ENCODE assay signal across 8 cellular contexts in genomic region chr12:67661311-67662011, GRCh38. TPM values are rescaled to one million over a fixed set of nuclear protein-coding genes. Genes with fewer than 3 reads are reported as not detected.
A peak's percentile ranks its signal among the peaks of the same experiment; 100 is the strongest.
DNase-seq lines count a peak whose midpoint lies in the region; ATAC-seq and TF ChIP-seq lines count a peak whose summit lies in the region.

No MANE protein-coding gene starts in this region.

- H3K36me3 ChIP-seq in right atrium auricular region (peaks cover 38% of the 10 kb centered on the region), SK-N-SH (replicated peaks in 1 of 2; ENCODE audit: control insufficient read depth in 1 of 2, insufficient read depth in 2 of 2, low read length in 1 of 2) (peaks cover 50 to 77% of the 10 kb centered on the region in 2 experiments), gastroesophageal sphincter (peaks cover 0 to 24% of the 10 kb centered on the region in 2 donors), transverse colon (peaks cover 0 to 20% (median 0%) of the 10 kb centered on the region in 4 donors)

- TF ChIP-seq EP300 in SK-N-SH (IDR thresholded peaks at IDR 0.05; ENCODE audit: borderline replicate concordance in 1 of 2, low read depth in 1 of 2, low read length in 1 of 2) (peak; percentile 86 to 100), gastroesophageal sphincter (IDR thresholded peaks at IDR 0.05) (no peak), transverse colon (IDR thresholded peaks at IDR 0.05; ENCODE audit: low read depth) (no peak)

- no peak for TF ChIP-seq CTCF in right atrium auricular region (IDR thresholded peaks at IDR 0.05)
- TF ChIP-seq CTCF in SK-N-SH (IDR thresholded peaks at IDR 0.05) = no peak
- no peak for TF ChIP-seq CTCF in gastroesophageal sphincter (IDR thresholded peaks at IDR 0.05)
- no peak for TF ChIP-seq CTCF in transverse colon (IDR thresholded peaks at IDR 0.05)

- POLR2A ChIA-PET in SK-N-SH (lab: Yijun Ruan, JAX) = interaction anchor here (1.8 kb wide), 1 partner anchor 13 kb away, joined by 4 read pairs; the partner anchor contains the start of gene DYRK2

- H3K9me3 ChIP-seq in right atrium auricular region (no peaks in the 10 kb centered on the region), SK-N-SH (no peaks in the 10 kb centered on the region), gastroesophageal sphincter (no peaks in the 10 kb centered on the region), transverse colon (no peaks in the 10 kb centered on the region)

- no peaks in the 10 kb centered on the region for H3K27me3 ChIP-seq in right atrium auricular region
- no peaks in the 10 kb centered on the region for H3K27me3 ChIP-seq in SK-N-SH (ENCODE audit: insufficient read depth)
- no peaks in the 10 kb centered on the region for H3K27me3 ChIP-seq in gastroesophageal sphincter
- H3K27me3 ChIP-seq in transverse colon = no peaks in the 10 kb centered on the region

- H3K4me3 ChIP-seq in right atrium auricular region (no peak overlapping the region), SK-N-SH (ENCODE audit: low read depth in 2 of 2, low read length in 1 of 2) (peak overlapping the region in 1 of 2 experiments; percentile 13; a peak in 2 of 4 replicates), gastroesophageal sphincter (no peak overlapping the region), transverse colon (no peak overlapping the region)

- intact Hi-C loops in Right ventricle myocardium superior (cut with DNase I) (no loop called here), transverse colon (cut with DNase I; ENCODE audit: low total_unique reads) (no loop called here)

- H2AFZ ChIP-seq in SK-N-SH (ENCODE audit: low read depth) = no peak overlapping the region

- H3K79me2 ChIP-seq in SK-N-SH (ENCODE audit: insufficient read depth) = peaks cover 96% of the 10 kb centered on the region

- no peak for TF ChIP-seq RAD21 in SK-N-SH (IDR thresholded peaks at IDR 0.05; ENCODE audit: low read length)

- H3K4me1 ChIP-seq in right atrium auricular region (peaks cover 0 to 92% of the 10 kb centered on the region in 2 donors), SK-N-SH (ENCODE audit: control insufficient read depth in 1 of 2, insufficient read depth in 2 of 2, low read depth in 1 of 2, low read length in 1 of 2) (peaks cover 30 to 63% of the 10 kb centered on the region in 2 experiments), gastroesophageal sphincter (peaks cover 5 to 86% (median 18%) of the 10 kb centered on the region in 3 donors), transverse colon (peaks cover 6 to 55% (median 15%) of the 10 kb centered on the region in 4 donors)

- TF ChIP-seq POLR2A in gastroesophageal sphincter (IDR thresholded peaks at IDR 0.05) (no peak), transverse colon (IDR thresholded peaks at IDR 0.05) (no peak)

- 14% methylated on average over 3 of the region's 3 CpGs for WGBS in SK-N-SH (ENCODE audit: low lambda C conversion rate)
- 20 to 43% methylated on average over 2 to 3 of the region's 3 CpGs for WGBS in gastroesophageal sphincter (ENCODE audit: low coverage in 1 of 2), 2 donors
- WGBS in transverse colon (ENCODE audit: low coverage in 1 of 2), 2 donors = 35 to 53% methylated on average over 2 to 3 of the region's 3 CpGs

- H3K27ac ChIP-seq in right atrium auricular region = peak overlapping the region in 1 of 2 donors; percentile 99
- peak overlapping the region; percentile 91 to 96 for H3K27ac ChIP-seq in SK-N-SH (ENCODE audit: low read depth in 2 of 2, low read length in 1 of 2)
- H3K27ac ChIP-seq in gastroesophageal sphincter = peak overlapping the region in 3 of 4 donors; percentile 40 to 62 (median 52)
- peak overlapping the region in 3 of 4 donors; percentile 22 to 56 (median 29) for H3K27ac ChIP-seq in transverse colon

- peak overlapping the region; percentile 45 for H3K4me2 ChIP-seq in SK-N-SH

- peaks cover 18% of the 10 kb centered on the region; the same call in 1 of the 2 replicates for H4K20me1 ChIP-seq in SK-N-SH (ENCODE audit: insufficient read depth)

- ATAC-seq in Right ventricle myocardium superior (ENCODE audit: poor library complexity) (peak; percentile 27), gastroesophageal sphincter (no peak), HG03342 (IDR thresholded peaks at IDR 0.05; ENCODE audit: unreplicated experiment) (no peak), GM19467 (IDR thresholded peaks at IDR 0.05; ENCODE audit: unreplicated experiment) (no peak)

- no peak for DNase-seq in Right ventricle myocardium superior
- DNase-seq in right atrium auricular region (ENCODE audit: low spot score) = no peak
- peak; percentile 47 for DNase-seq in SK-N-SH
- no peak for DNase-seq in transverse colon
- no peak for DNase-seq in OCI-M2 (lab: John Stamatoyannopoulos, UW; ENCODE audit: unreplicated experiment)

- peaks cover 55% of the 10 kb centered on the region for H3F3A ChIP-seq in SK-N-SH (replicated peaks; ENCODE audit: insufficient read depth)

- CTCF ChIA-PET in SK-N-SH (lab: Yijun Ruan, JAX) = no interaction called here

- peak overlapping the region; percentile 50; the same call in 1 of the 2 replicates for H3K9ac ChIP-seq in SK-N-SH

- in situ Hi-C loops in transverse colon (cut with MboI; ENCODE audit: low pct_ligation_motif_present in 1 of 4, low pct_unique_long_range_greater_than_20kb in 1 of 4, low sequenced_read_pairs in 3 of 4) = loop anchor here in 2 of 4 donors (25.0 kb wide), 1 partner anchor 276 kb away; no protein-coding TSS in a partner anchor

- H3K9me2 ChIP-seq in SK-N-SH = no peaks in the 10 kb centered on the region

TF ChIP-seq in SK-N-SH, 30 proteins besides CTCF, POLR2A, EP300 and RAD21 (continues in another document):
- TF ChIP-seq USF2 (IDR thresholded peaks at IDR 0.05; ENCODE audit: borderline replicate concordance, low read depth, low read length) = no peak
- peak; percentile 95 for TF ChIP-seq POLR2AphosphoS5 (IDR thresholded peaks at IDR 0.05; ENCODE audit: low read depth, low read length)
- no peak for TF ChIP-seq FOXJ3 (CRISPR knock-in tag; IDR thresholded peaks at IDR 0.05)
- TF ChIP-seq GABPA (IDR thresholded peaks at IDR 0.05; ENCODE audit: low read depth) = no peak; the same call in 1 of the 2 replicates
- peak; percentile 12; the same call in 1 of the 2 replicates for TF ChIP-seq TAF1 (IDR thresholded peaks at IDR 0.05; ENCODE audit: borderline replicate concordance, low read depth, low read length)
- 0 out of 2 replicates have a peak, but pooled peaks have one; percentile 23 for TF ChIP-seq MXI1 (IDR thresholded peaks at IDR 0.05; ENCODE audit: low read depth, low read length)
- no peak for TF ChIP-seq RFX5 (IDR thresholded peaks at IDR 0.05; ENCODE audit: low read length)
- TF ChIP-seq TCF12 (IDR thresholded peaks at IDR 0.05) = peak; percentile 100
- no peak for TF ChIP-seq RCOR1 (IDR thresholded peaks at IDR 0.05; ENCODE audit: low read length)
- TF ChIP-seq ZBTB33 (IDR thresholded peaks at IDR 0.05; ENCODE audit: borderline replicate concordance, low read depth) = peak; percentile 89
- TF ChIP-seq NFIC (IDR thresholded peaks at IDR 0.05; ENCODE audit: borderline replicate concordance) = peak; percentile 93
- TF ChIP-seq, protein P1, sequence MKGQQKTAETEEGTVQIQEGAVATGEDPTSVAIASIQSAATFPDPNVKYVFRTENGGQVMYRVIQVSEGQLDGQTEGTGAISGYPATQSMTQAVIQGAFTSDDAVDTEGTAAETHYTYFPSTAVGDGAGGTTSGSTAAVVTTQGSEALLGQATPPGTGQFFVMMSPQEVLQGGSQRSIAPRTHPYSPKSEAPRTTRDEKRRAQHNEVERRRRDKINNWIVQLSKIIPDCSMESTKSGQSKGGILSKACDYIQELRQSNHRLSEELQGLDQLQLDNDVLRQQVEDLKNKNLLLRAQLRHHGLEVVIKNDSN (IDR thresholded peaks at IDR 0.05; ENCODE audit: borderline replicate concordance, low read depth) = no peak
- TF ChIP-seq, protein P2, sequence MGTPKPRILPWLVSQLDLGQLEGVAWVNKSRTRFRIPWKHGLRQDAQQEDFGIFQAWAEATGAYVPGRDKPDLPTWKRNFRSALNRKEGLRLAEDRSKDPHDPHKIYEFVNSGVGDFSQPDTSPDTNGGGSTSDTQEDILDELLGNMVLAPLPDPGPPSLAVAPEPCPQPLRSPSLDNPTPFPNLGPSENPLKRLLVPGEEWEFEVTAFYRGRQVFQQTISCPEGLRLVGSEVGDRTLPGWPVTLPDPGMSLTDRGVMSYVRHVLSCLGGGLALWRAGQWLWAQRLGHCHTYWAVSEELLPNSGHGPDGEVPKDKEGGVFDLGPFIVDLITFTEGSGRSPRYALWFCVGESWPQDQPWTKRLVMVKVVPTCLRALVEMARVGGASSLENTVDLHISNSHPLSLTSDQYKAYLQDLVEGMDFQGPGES (IDR thresholded peaks at IDR 0.05; ENCODE audit: low read depth, low read length) = no peak
- TF ChIP-seq TEAD4 (IDR thresholded peaks at IDR 0.05; ENCODE audit: borderline replicate concordance, insufficient read depth) = peak; percentile 96

RNA-seq across cellular contexts. Expression of gene DYRK2, which starts 12.9 kb away (rescaled TPM):
- total RNA-seq in Right ventricle myocardium superior (45.8 TPM), right atrium auricular region (10 to 100 TPM; 55.1 to 86.6 TPM), gastroesophageal sphincter (10 to 100 TPM; 24.0 to 58.2 (median 32.2) TPM), transverse colon (100 to 1,000 TPM in 2 of 4 donors, 10 to 100 TPM in 2; 26.9 to 147 (median 96.6) TPM)
- polyA plus RNA-seq in SK-N-SH (2012; rRNA removed) = 48.8 and 54.2 TPM in 2 replicates
- polyA plus RNA-seq in SK-N-SH (2012; cell fraction: cytosol; rRNA removed) = 35.3 and 45.5 TPM in 2 replicates
- 55.0 and 64.4 TPM in 2 replicates for polyA plus RNA-seq in SK-N-SH (2012; cell fraction: nucleus; rRNA removed)
